ENCODE assay signal across 11 cellular contexts in the genomic region with DNA sequence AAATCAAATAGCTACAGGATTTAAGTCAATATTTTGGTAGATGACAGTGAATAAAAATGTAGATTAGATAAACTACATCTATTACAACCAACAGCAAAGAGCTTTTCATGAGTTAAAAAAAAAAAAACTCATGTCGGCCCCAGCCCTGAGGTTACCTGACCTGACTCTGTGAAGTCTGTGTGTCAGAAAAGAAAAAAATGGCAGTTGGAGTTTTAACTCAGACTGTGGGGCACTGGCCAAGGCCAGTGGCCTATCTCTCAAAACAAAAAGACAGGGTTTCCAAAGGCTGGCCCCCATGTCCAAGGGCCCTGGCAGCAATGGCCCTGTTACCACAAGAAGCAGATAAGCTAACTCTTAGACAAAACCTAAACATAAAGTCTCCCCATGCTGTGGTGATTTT. TPM values are rescaled to one million over a fixed set of nuclear protein-coding genes. Genes with fewer than 3 reads are reported as not detected.
DNase-seq lines count a peak whose midpoint lies in the region; TF ChIP-seq lines count a peak whose summit lies in the region.
"Not testable (repeated sequence)": the region's sequence is repeated elsewhere in the genome, so short reads cannot be mapped to it uniquely, and the experiment has no call there.
"Had no signal": no experiment of that assay in that cellular context is flagged by ENCODE, and none has a peak within 500 bp of the region (broad histone marks: within the 10 kb centered on the region; RNA-seq: fewer than 3 reads in every experiment).

No MANE protein-coding gene starts in this region.

- H3K27me3 Mint-ChIP-seq in nephron (ENCODE audit: low read depth); type B pancreatic cell: not testable (repeated sequence)

- peak overlapping the region; percentile 78 to 81 (median 79) for H3K4me3 Mint-ChIP-seq in nephron
- not testable (repeated sequence) for H3K4me3 Mint-ChIP-seq in type B pancreatic cell

- H3K9ac ChIP-seq in GM23248; SK-N-SH; mammary epithelial cell (ENCODE audit: insufficient read depth, low read length): not testable (repeated sequence)

- WGBS in GM23248 (ENCODE audit: low coverage in 1 of 2, low lambda C conversion rate in 2 of 2, missing lambda C conversion rate in 2 of 2), 2 experiments = 29 to 57% methylated on average over 1 of the region's 1 CpG
- 53% methylated on average over 1 of the region's 1 CpG for WGBS in SK-N-SH (ENCODE audit: low lambda C conversion rate)
- WGBS in mammary epithelial cell (ENCODE audit: low coverage, missing lambda C conversion rate) = 100% methylated on average over 1 of the region's 1 CpG
- 80 to 82% methylated on average over 1 of the region's 1 CpG for WGBS in esophagus, 2 donors

- not testable (repeated sequence) for H3K4me2 ChIP-seq in GM23248 (ENCODE audit: unreplicated experiment); SK-N-SH; mammary epithelial cell (ENCODE audit: insufficient read depth, low read depth, low read length)

- BruUV-seq in mammary epithelial cell (replicated peaks; lab: Mats Ljungman, UMichigan) = not testable (repeated sequence)

- in situ Hi-C loops in GM23248 (cut with MboI); mammary epithelial cell (cut with MboI; ENCODE audit: low sequenced_read_pairs in 2 of 2): not testable (repeated sequence)

- H3K27ac Mint-ChIP-seq in nephron = peak overlapping the region; percentile 47 to 96 (median 84)
- H3K27ac Mint-ChIP-seq in type B pancreatic cell = peak overlapping the region; percentile 71

- intact Hi-C loops in mammary epithelial cell (cut with micrococcal nuclease) = not testable (repeated sequence)

- H3K4me3 ChIP-seq in GM23248; SK-N-SH (ENCODE audit: low read depth in 2 of 2, low read length in 1 of 2); mammary epithelial cell (replicated peaks in 1 of 3; ENCODE audit: insufficient read depth in 1 of 3, low read depth in 2 of 3, low read length in 3 of 3); esophagus (ENCODE audit: low read depth in 1 of 2, low read length in 2 of 2): not testable (repeated sequence)

- peaks cover 24% of the 10 kb centered on the region for H3K36me3 Mint-ChIP-seq in nephron (ENCODE audit: low read depth)
- not testable (repeated sequence) for H3K36me3 Mint-ChIP-seq in type B pancreatic cell

- DNase-seq in GM23248; SK-N-SH; mammary epithelial cell; type B pancreatic cell (ENCODE audit: extremely low spot score, unreplicated experiment): not testable (repeated sequence)
- peak; percentile 46 for DNase-seq in kidney tubule cell (ENCODE audit: low spot score)

- H3K9me3 ChIP-seq in GM23248 (ENCODE audit: low read depth); SK-N-SH; mammary epithelial cell (replicated peaks; ENCODE audit: insufficient read depth, low read length); esophagus (ENCODE audit: control insufficient read depth in 2 of 2, insufficient read depth in 1 of 2, low read depth in 1 of 2, low read length in 1 of 2): not testable (repeated sequence)

- not testable (repeated sequence) for H3K36me3 ChIP-seq in GM23248 (ENCODE audit: low read depth); SK-N-SH (replicated peaks in 1 of 2; ENCODE audit: control insufficient read depth in 1 of 2, insufficient read depth in 2 of 2, low read length in 1 of 2); mammary epithelial cell (ENCODE audit: insufficient read depth, low read length); esophagus (ENCODE audit: control insufficient read depth in 2 of 2, insufficient read depth in 2 of 2, low read length in 1 of 2)

- dilution Hi-C loops in mammary epithelial cell (cut with HindIII; ENCODE audit: low sequenced_read_pairs) = not testable (repeated sequence)

- TF ChIP-seq CTCF in SK-N-SH (IDR thresholded peaks at IDR 0.05); mammary epithelial cell (conservative IDR thresholded peaks at IDR 0.05 in 1 of 2, IDR thresholded peaks at IDR 0.05 in 1 of 2; ENCODE audit: extremely low read depth in 1 of 2, insufficient read depth in 1 of 2, low read depth in 1 of 2, low read length in 2 of 2); nephron (IDR thresholded peaks at IDR 0.05; ENCODE audit: unreplicated experiment in 3 of 3); type B pancreatic cell (conservative IDR thresholded peaks at IDR 0.05): not testable (repeated sequence)

- peak overlapping the region; percentile 67 for H3K27ac ChIP-seq in GM23248
- peak overlapping the region in 1 of 2 experiments; percentile 70; a peak in 2 of 4 replicates for H3K27ac ChIP-seq in SK-N-SH (ENCODE audit: low read depth in 2 of 2, low read length in 1 of 2)
- peak overlapping the region; percentile 57 for H3K27ac ChIP-seq in mammary epithelial cell (ENCODE audit: insufficient read depth, low read depth, low read length)
- H3K27ac ChIP-seq in esophagus (ENCODE audit: low read depth in 2 of 2, low read length in 1 of 2) = peak overlapping the region; percentile 41 to 68

- peaks cover 38% of the 10 kb centered on the region for H3K4me1 Mint-ChIP-seq in nephron
- H3K4me1 Mint-ChIP-seq in type B pancreatic cell (ENCODE audit: unreplicated experiment) = peaks cover 19% of the 10 kb centered on the region

- not testable (repeated sequence) for H3K9me2 ChIP-seq in GM23248 (ENCODE audit: insufficient read depth); SK-N-SH

- not testable (repeated sequence) for H3K27me3 ChIP-seq in GM23248 (replicated peaks; ENCODE audit: insufficient read depth); SK-N-SH (ENCODE audit: insufficient read depth); mammary epithelial cell (ENCODE audit: insufficient read depth, low read length); esophagus (ENCODE audit: control insufficient read depth in 1 of 2, insufficient read depth in 2 of 2, low read length in 2 of 2)

- CTCF ChIA-PET in SK-N-SH (lab: Yijun Ruan, JAX); mammary epithelial cell (lab: Charles Lee; ENCODE audit: low non-redundant PET): not testable (repeated sequence)

- POLR2A ChIA-PET in SK-N-SH (lab: Yijun Ruan, JAX) = not testable (repeated sequence)

- TF ChIP-seq EP300 in SK-N-SH (IDR thresholded peaks at IDR 0.05; ENCODE audit: borderline replicate concordance in 1 of 2, low read depth in 1 of 2, low read length in 1 of 2) = not testable (repeated sequence)

- not testable (repeated sequence) for H4K20me1 ChIP-seq in GM23248 (ENCODE audit: insufficient read depth); SK-N-SH (ENCODE audit: insufficient read depth); mammary epithelial cell (ENCODE audit: insufficient read depth, low read length)

- H3K79me2 ChIP-seq in GM23248 (ENCODE audit: insufficient read depth); SK-N-SH (ENCODE audit: insufficient read depth); mammary epithelial cell (ENCODE audit: insufficient read depth, low read length): not testable (repeated sequence)

- H3F3A ChIP-seq in GM23248 (ENCODE audit: insufficient read depth); SK-N-SH (replicated peaks; ENCODE audit: insufficient read depth): not testable (repeated sequence)

- TF ChIP-seq RAD21 in SK-N-SH (IDR thresholded peaks at IDR 0.05; ENCODE audit: low read length) = not testable (repeated sequence)

- not testable (repeated sequence) for H3K9me3 Mint-ChIP-seq in nephron, type B pancreatic cell

- not testable (repeated sequence) for H3K4me1 ChIP-seq in GM23248 (ENCODE audit: insufficient read depth); SK-N-SH (ENCODE audit: control insufficient read depth in 1 of 2, insufficient read depth in 2 of 2, low read depth in 1 of 2, low read length in 1 of 2); mammary epithelial cell (ENCODE audit: insufficient read depth, low read length); esophagus (ENCODE audit: control insufficient read depth in 2 of 2, insufficient read depth in 2 of 2, low read length in 1 of 2)

- peak overlapping the region; percentile 64; the same call in 1 of the 2 replicates for H2AFZ ChIP-seq in GM23248
- H2AFZ ChIP-seq in SK-N-SH (ENCODE audit: low read depth) = peak overlapping the region; percentile 87; the same call in 1 of the 2 replicates
- H2AFZ ChIP-seq in mammary epithelial cell (ENCODE audit: low read depth, low read length) = peak overlapping the region; percentile 58

RNA-seq across cellular contexts. Expression of a gene that starts 42.2 kb away (rescaled TPM):
- not detected in 2 replicates for total RNA-seq in GM23248 (2014; rRNA removed; shearing (Covaris generic))
- polyA plus RNA-seq in GM23248 (2016; fragmentation: Nextera tagmentation; extraction: Ambion mirVana) (not detected in 2 replicates), SK-N-SH (2012; rRNA removed) (not detected in 2 replicates), mammary epithelial cell (not detected), esophagus (under 1 TPM in 1 of 2 donors, not detected in 1; 0.05 TPM)
- not detected in 2 replicates for polyA plus RNA-seq in SK-N-SH (2012; cell fraction: cytosol; rRNA removed)
- polyA plus RNA-seq in SK-N-SH (2012; cell fraction: nucleus; rRNA removed) = not detected in 2 replicates
- total RNA-seq in mammary epithelial cell (under 1 TPM in 1 of 2 donors, not detected in 1; 0.33 TPM), type B pancreatic cell (ENCODE audit: low replicate concordance) (0.95 and 8.7 TPM in 2 replicates)
- polyA minus RNA-seq in mammary epithelial cell = not detected
- total RNA-seq: CD8-positive, alpha-beta T cell; H9 had no signal
- polyA plus RNA-seq: BJ, CD14-positive monocyte had no signal
